ENCODE assay signal across 2 cellular contexts in the genomic region with DNA sequence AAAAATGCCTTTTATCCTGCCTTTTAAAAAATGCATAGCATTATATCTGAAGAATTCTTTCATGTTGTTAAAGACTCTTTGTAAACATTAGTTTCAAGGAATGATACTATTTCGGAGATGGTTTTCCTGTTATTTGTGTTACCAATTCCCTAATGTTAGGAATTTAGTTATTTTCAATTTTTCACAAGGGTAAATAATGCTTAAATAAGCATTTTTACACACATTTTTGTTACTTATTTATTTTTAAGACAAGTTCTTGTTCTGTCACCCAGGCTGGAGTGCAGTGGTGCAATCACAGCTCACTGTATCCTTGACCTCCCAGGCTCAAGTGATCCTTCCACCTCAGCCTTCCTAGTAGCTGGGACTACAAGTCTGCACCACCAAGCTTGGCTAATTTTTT.
TF ChIP-seq lines count a peak whose summit lies in the region.

No MANE protein-coding gene starts in this region.

TF ChIP-seq in A549, 52 proteins besides CTCF, POLR2A, EP300 and RAD21:
- TF ChIP-seq MAFK (IDR thresholded peaks at IDR 0.05; ENCODE audit: partially characterized antibody) (peak; percentile 61), FOSL2 (IDR thresholded peaks at IDR 0.05) (no peak), FOSL2 (CRISPR knock-in tag; IDR thresholded peaks at IDR 0.05) (no peak)
TF ChIP-seq in A549: peak in this region for 1.

TF ChIP-seq in K562, 482 proteins besides CTCF, POLR2A, EP300 and RAD21:
- peak; percentile 39; the same call in 1 of the 2 replicates for TF ChIP-seq ZNF316 (IDR thresholded peaks at IDR 0.05)
- no peak for TF ChIP-seq ZNF586 (CRISPR knock-in tag; conservative IDR thresholded peaks at IDR 0.05)
TF ChIP-seq in K562: peak in this region for 1.
